8 cellular contexts compared by ENCODE assay signal in genomic region chr5:176365663-176366574, GRCh38. TPM values are rescaled to one million over a fixed set of nuclear protein-coding genes. Genes with fewer than 3 reads are reported as not detected.
DNase-seq lines count a peak whose midpoint lies in the region; ATAC-seq and TF ChIP-seq lines count a peak whose summit lies in the region.

No MANE protein-coding gene starts in this region.

- H3K27me3 Mint-ChIP-seq in CD4-positive, CD25-positive, alpha-beta regulatory T cell: no peaks in the 10 kb centered on the region

- peak overlapping the region; percentile 93 for H2AFZ ChIP-seq in GM23248

- no peak for ATAC-seq in CD4-positive, CD25-positive, alpha-beta regulatory T cell (ENCODE audit: low read depth in 2 of 2)
- ATAC-seq in left lung: peak; percentile 11

- peak in 2 of 3 donors; percentile 37 to 39 for DNase-seq in CD4-positive, CD25-positive, alpha-beta regulatory T cell
- peak; percentile 81 for DNase-seq in GM23248
- DNase-seq in SK-N-DZ (ENCODE audit: low spot score): peak; percentile 31
- DNase-seq in colonic mucosa: peak; percentile 39
- DNase-seq in left lung: peak; percentile 41 to 86
- DNase-seq in stimulated activated CD4-positive, alpha-beta T cell treated with anti-CD3 and anti-CD28 coated beads, Interleukin-4, amount 100 ng/mL, for 24 hours: peak; percentile 29
- DNase-seq in amniotic stem cell (lab: John Stamatoyannopoulos, UW): no peak
- DNase-seq in GOT3 (lab: John Stamatoyannopoulos, UW): no peak

- in situ Hi-C loops in GM23248 (cut with MboI): no loop called here

- no peaks in the 10 kb centered on the region for H3F3A ChIP-seq in GM23248 (ENCODE audit: insufficient read depth)

- TF ChIP-seq CTCF in colonic mucosa (IDR thresholded peaks at IDR 0.05) (no peak), left lung (IDR thresholded peaks at IDR 0.05) (no peak)

- H3K4me1 Mint-ChIP-seq in CD4-positive, CD25-positive, alpha-beta regulatory T cell: peaks cover 0 to 33% (median 16%) of the 10 kb centered on the region in 4 donors

- peak overlapping the region in 1 of 3 donors; percentile 69 for H3K27ac Mint-ChIP-seq in CD4-positive, CD25-positive, alpha-beta regulatory T cell

- 5% methylated on average over 62 to 76 of the region's 95 CpGs for WGBS in GM23248 (ENCODE audit: low coverage in 1 of 2, low lambda C conversion rate in 2 of 2, missing lambda C conversion rate in 2 of 2), 2 experiments

- peak overlapping the region; percentile 14 for H3K27ac ChIP-seq in CD4-positive, CD25-positive, alpha-beta regulatory T cell (ENCODE audit: insufficient read depth, low read length, poor library complexity, severe bottlenecking)
- H3K27ac ChIP-seq in GM23248 (peak overlapping the region; percentile 74), colonic mucosa (peak overlapping the region; percentile 61), left lung (peak overlapping the region in 1 of 2 donors; percentile 48)

- H3K27me3 ChIP-seq in CD4-positive, CD25-positive, alpha-beta regulatory T cell (ENCODE audit: control insufficient read depth, insufficient read depth, low read length): no peaks in the 10 kb centered on the region
- H3K27me3 ChIP-seq in GM23248 (replicated peaks; ENCODE audit: insufficient read depth): no peaks in the 10 kb centered on the region
- no peaks in the 10 kb centered on the region for H3K27me3 ChIP-seq in colonic mucosa
- H3K27me3 ChIP-seq in left lung: peaks cover 0 to 40% of the 10 kb centered on the region in 2 donors

- intact Hi-C loops in colonic mucosa (cut with DNase I): no loop called here
- intact Hi-C loops in left lung (cut with DNase I): no loop called here

- peaks cover 14% of the 10 kb centered on the region for H3K36me3 Mint-ChIP-seq in CD4-positive, CD25-positive, alpha-beta regulatory T cell

- H3K36me3 ChIP-seq in CD4-positive, CD25-positive, alpha-beta regulatory T cell (ENCODE audit: control insufficient read depth, insufficient read depth, low read length): peaks cover 5% of the 10 kb centered on the region
- H3K36me3 ChIP-seq in GM23248 (ENCODE audit: low read depth) (0 out of 2 replicates have a peak, but pooled peaks cover 10% of the 10 kb centered on the region), colonic mucosa (no peaks in the 10 kb centered on the region), left lung (no peaks in the 10 kb centered on the region)

- no peaks in the 10 kb centered on the region for H3K9me2 ChIP-seq in GM23248 (ENCODE audit: insufficient read depth)

- H4K20me1 ChIP-seq in GM23248 (ENCODE audit: insufficient read depth): no peaks in the 10 kb centered on the region

- peaks cover 24% of the 10 kb centered on the region for H3K79me2 ChIP-seq in GM23248 (ENCODE audit: insufficient read depth)

- H3K9me3 ChIP-seq in CD4-positive, CD25-positive, alpha-beta regulatory T cell (ENCODE audit: control insufficient read depth in 2 of 2, low read length in 2 of 2): no peaks in the 10 kb centered on the region
- H3K9me3 ChIP-seq in GM23248 (ENCODE audit: low read depth) (no peaks in the 10 kb centered on the region), colonic mucosa (no peaks in the 10 kb centered on the region), left lung (no peaks in the 10 kb centered on the region)

- H3K4me3 Mint-ChIP-seq in CD4-positive, CD25-positive, alpha-beta regulatory T cell: peak overlapping the region; percentile 86 to 95 (median 88)

- no peak overlapping the region for H3K4me3 ChIP-seq in CD4-positive, CD25-positive, alpha-beta regulatory T cell (ENCODE audit: low read depth, low read length)
- H3K4me3 ChIP-seq in GM23248: peak overlapping the region; percentile 78
- H3K4me3 ChIP-seq in colonic mucosa: peak overlapping the region; percentile 82
- H3K4me3 ChIP-seq in left lung: peak overlapping the region; percentile 84 to 86

- peaks cover 28% of the 10 kb centered on the region for H3K4me1 ChIP-seq in CD4-positive, CD25-positive, alpha-beta regulatory T cell (ENCODE audit: control insufficient read depth, insufficient read depth, low read length, poor library complexity, severe bottlenecking)
- H3K4me1 ChIP-seq in GM23248 (ENCODE audit: insufficient read depth): no peaks in the 10 kb centered on the region
- no peaks in the 10 kb centered on the region for H3K4me1 ChIP-seq in colonic mucosa
- H3K4me1 ChIP-seq in left lung: peaks cover 0 to 27% of the 10 kb centered on the region in 2 donors

- H3K9ac ChIP-seq in GM23248: peak overlapping the region; percentile 86
- peak overlapping the region; percentile 19 to 78 for H3K9ac ChIP-seq in colonic mucosa (ENCODE audit: low read depth in 2 of 2, low read length in 2 of 2)

- H3K9me3 Mint-ChIP-seq in CD4-positive, CD25-positive, alpha-beta regulatory T cell: no peaks in the 10 kb centered on the region

- peak overlapping the region; percentile 86 for H3K4me2 ChIP-seq in GM23248 (ENCODE audit: unreplicated experiment)

RNA-seq across cellular contexts. Expression of gene ARL10, which starts 0.6 kb away (rescaled TPM):
- total RNA-seq in CD4-positive, CD25-positive, alpha-beta regulatory T cell: 4.8 TPM
- 1 to 10 TPM; 1.6 to 2.3 (median 2.1) TPM for polyA plus RNA-seq in CD4-positive, CD25-positive, alpha-beta regulatory T cell
- total RNA-seq in GM23248 (2014; rRNA removed; shearing (Covaris generic)): 8.3 and 8.9 TPM in 2 replicates
- polyA plus RNA-seq in GM23248 (2016; fragmentation: Nextera tagmentation; extraction: Ambion mirVana): 4.3 and 6.7 TPM in 2 replicates
- 19.5 and 22.4 TPM in 2 replicates for polyA plus RNA-seq in SK-N-DZ (2014; cell fraction: cytosol; rRNA removed)
- 26.2 and 29.9 TPM in 2 replicates for polyA plus RNA-seq in SK-N-DZ (2014; cell fraction: nucleus; rRNA removed)
- total RNA-seq in colonic mucosa: 1 to 10 TPM; 1.3 to 2.8 TPM
- 1 to 10 TPM; 6.0 to 8.2 TPM for total RNA-seq in left lung

RNA-seq across cellular contexts. Expression of gene KIAA1191, which starts 4.4 kb away (rescaled TPM):
- total RNA-seq in CD4-positive, CD25-positive, alpha-beta regulatory T cell: 60.9 TPM
- polyA plus RNA-seq in CD4-positive, CD25-positive, alpha-beta regulatory T cell: 10 to 100 TPM; 59.0 to 68.9 (median 60.9) TPM
- 110 and 114 TPM in 2 replicates for total RNA-seq in GM23248 (2014; rRNA removed; shearing (Covaris generic))
- 110 and 118 TPM in 2 replicates for polyA plus RNA-seq in GM23248 (2016; fragmentation: Nextera tagmentation; extraction: Ambion mirVana)
- polyA plus RNA-seq in SK-N-DZ (2014; cell fraction: cytosol; rRNA removed): 83.3 and 85.1 TPM in 2 replicates
- 39.4 and 42.5 TPM in 2 replicates for polyA plus RNA-seq in SK-N-DZ (2014; cell fraction: nucleus; rRNA removed)
- total RNA-seq in colonic mucosa (10 to 100 TPM; 57.4 to 89.1 TPM), left lung (10 to 100 TPM; 74.5 to 91.7 TPM)

RNA-seq across cellular contexts. Expression of gene NOP16, which starts 22.5 kb away (rescaled TPM):
- 15.5 TPM for total RNA-seq in CD4-positive, CD25-positive, alpha-beta regulatory T cell
- 10 to 100 TPM; 13.6 to 41.2 (median 35.1) TPM for polyA plus RNA-seq in CD4-positive, CD25-positive, alpha-beta regulatory T cell
- total RNA-seq in GM23248 (2014; rRNA removed; shearing (Covaris generic)): 13.3 and 15.2 TPM in 2 replicates
- 68.4 and 68.7 TPM in 2 replicates for polyA plus RNA-seq in GM23248 (2016; fragmentation: Nextera tagmentation; extraction: Ambion mirVana)
- 39.6 and 43.4 TPM in 2 replicates for polyA plus RNA-seq in SK-N-DZ (2014; cell fraction: cytosol; rRNA removed)
- polyA plus RNA-seq in SK-N-DZ (2014; cell fraction: nucleus; rRNA removed): 54.6 and 64.9 TPM in 2 replicates
- total RNA-seq in colonic mucosa (10 to 100 TPM; 17.1 to 45.7 TPM), left lung (10 to 100 TPM; 14.9 to 24.0 TPM)

RNA-seq across cellular contexts. Expression of gene HIGD2A, which starts 22.6 kb away (rescaled TPM):
- total RNA-seq in CD4-positive, CD25-positive, alpha-beta regulatory T cell: 98.9 TPM
- polyA plus RNA-seq in CD4-positive, CD25-positive, alpha-beta regulatory T cell: 100 to 1,000 TPM; 228 to 278 (median 239) TPM
- 33.8 and 72.1 TPM in 2 replicates for total RNA-seq in GM23248 (2014; rRNA removed; shearing (Covaris generic))
- polyA plus RNA-seq in GM23248 (2016; fragmentation: Nextera tagmentation; extraction: Ambion mirVana): 110 and 117 TPM in 2 replicates
- 162 and 190 TPM in 2 replicates for polyA plus RNA-seq in SK-N-DZ (2014; cell fraction: cytosol; rRNA removed)
- polyA plus RNA-seq in SK-N-DZ (2014; cell fraction: nucleus; rRNA removed): 64.4 and 111 TPM in 2 replicates
- total RNA-seq in colonic mucosa (100 to 1,000 TPM; 173 to 227 TPM), left lung (100 to 1,000 TPM in 1 of 2 donors, 10 to 100 TPM in 1; 83.3 to 109 TPM)

RNA-seq across cellular contexts. Expression of gene CLTB, which starts 50.4 kb away (rescaled TPM):
- 85.9 TPM for total RNA-seq in CD4-positive, CD25-positive, alpha-beta regulatory T cell
- 100 to 1,000 TPM in 2 of 4 donors, 10 to 100 TPM in 2; 92.5 to 129 (median 101) TPM for polyA plus RNA-seq in CD4-positive, CD25-positive, alpha-beta regulatory T cell
- 121 and 130 TPM in 2 replicates for total RNA-seq in GM23248 (2014; rRNA removed; shearing (Covaris generic))
- polyA plus RNA-seq in GM23248 (2016; fragmentation: Nextera tagmentation; extraction: Ambion mirVana): 128 and 132 TPM in 2 replicates
- polyA plus RNA-seq in SK-N-DZ (2014; cell fraction: cytosol; rRNA removed): 59.2 and 73.2 TPM in 2 replicates
- polyA plus RNA-seq in SK-N-DZ (2014; cell fraction: nucleus; rRNA removed): 54.4 and 67.0 TPM in 2 replicates
- total RNA-seq in colonic mucosa (100 to 1,000 TPM; 181 to 263 TPM), left lung (100 to 1,000 TPM in 1 of 2 donors, 10 to 100 TPM in 1; 92.1 to 128 TPM)

Comparison
In these comparisons a context has a peak if more than half of its experiments do, and no peak if none do; other contexts are left out.
1. DNase-seq: peak in CD4-positive, CD25-positive, alpha-beta regulatory T cell (2 of 3), GM23248 (single experiment), SK-N-DZ (single experiment), colonic mucosa (single experiment), left lung (2 of 2) and stimulated activated CD4-positive, alpha-beta T cell treated with anti-CD3 and anti-CD28 coated beads, Interleukin-4, amount 100 ng/mL, for 24 hours (single experiment); none in amniotic stem cell (single experiment) and GOT3 (single experiment).